ENCODE assay signal across 1 cellular context in the genomic region with DNA sequence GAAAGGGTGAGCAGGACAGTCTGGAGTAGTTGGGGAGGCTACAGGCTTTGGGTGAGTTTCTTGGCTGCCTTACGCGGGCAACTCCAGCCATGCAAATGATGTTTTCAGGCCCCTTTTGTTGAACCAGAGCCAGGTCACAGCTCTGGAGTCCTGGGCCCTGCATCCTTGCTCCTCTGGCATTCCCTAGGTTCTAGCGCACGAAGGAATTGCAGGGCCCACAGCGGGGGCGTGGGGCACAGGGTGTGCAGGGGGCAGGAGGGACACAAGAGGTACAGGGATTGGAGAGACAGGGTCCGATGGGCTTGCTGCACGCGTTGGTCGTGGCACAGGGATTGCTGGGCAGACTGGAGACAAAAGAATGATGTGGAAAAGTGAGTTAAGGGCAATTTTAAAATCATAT.
TF ChIP-seq lines count a peak whose summit lies in the region.

No MANE protein-coding gene starts in this region.

TF ChIP-seq in IMR-90, 13 proteins besides CTCF, POLR2A, EP300 and RAD21:
- TF ChIP-seq RFX5 (IDR thresholded peaks at IDR 0.05; ENCODE audit: low read depth, low read length) = no peak
- TF ChIP-seq BHLHE40 (IDR thresholded peaks at IDR 0.05; ENCODE audit: low read depth, low read length) = no peak
